ENCODE assay signal across 13 cellular contexts in the genomic region with DNA sequence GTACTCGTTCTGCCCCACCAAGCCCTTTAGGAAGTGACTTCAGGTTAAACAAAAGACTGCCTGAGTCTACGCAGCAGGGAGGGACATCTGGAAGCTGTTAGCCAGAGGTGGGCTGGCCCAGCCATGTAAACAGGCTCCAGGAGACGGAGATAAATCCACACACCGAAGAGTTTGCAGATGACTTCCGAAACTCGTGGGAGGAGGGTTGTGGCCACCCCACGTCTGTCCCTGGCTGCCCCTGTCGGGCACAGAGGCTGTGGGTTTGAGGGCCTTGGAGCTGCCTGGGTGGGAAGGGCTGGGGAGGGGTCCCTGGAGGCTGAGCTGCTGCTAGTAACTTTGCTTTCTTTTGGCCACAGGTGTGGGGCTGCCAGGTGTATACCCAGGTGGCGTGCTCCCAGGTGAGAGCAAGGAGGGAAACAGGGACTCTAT. TPM values are rescaled to one million over a fixed set of nuclear protein-coding genes. Genes with fewer than 3 reads are reported as not detected.
A peak's percentile ranks its signal among the peaks of the same experiment; 100 is the strongest.
DNase-seq lines count a peak whose midpoint lies in the region; ATAC-seq and TF ChIP-seq lines count a peak whose summit lies in the region.
"Had no signal": no experiment of that assay in that cellular context is flagged by ENCODE, and none has a peak within 500 bp of the region (broad histone marks: within the 10 kb centered on the region; RNA-seq: fewer than 3 reads in every experiment).

No MANE protein-coding gene starts in this region.

- H3K36me3 ChIP-seq in PC-3 (ENCODE audit: low read depth, low read length) (no peaks in the 10 kb centered on the region), stomach (peaks cover 5 to 98% (median 53%) of the 10 kb centered on the region in 4 donors), brain microvascular endothelial cell (replicated peaks) (no peaks in the 10 kb centered on the region)

- H3K4me1 ChIP-seq in PC-3 (ENCODE audit: insufficient read depth, low read length) (no peaks in the 10 kb centered on the region), stomach (peaks cover 13 to 50% (median 31%) of the 10 kb centered on the region in 4 donors)

- H3K27me3 ChIP-seq in PC-3 (ENCODE audit: low read length) (no peaks in the 10 kb centered on the region), stomach (no peaks in the 10 kb centered on the region), brain microvascular endothelial cell (replicated peaks) (no peaks in the 10 kb centered on the region)

- no peaks in the 10 kb centered on the region for H4K20me1 ChIP-seq in PC-3 (ENCODE audit: low read length)

- intact Hi-C loops in PC-3 (cut with micrococcal nuclease) (no loop called here), stomach (cut with DNase I; ENCODE audit: low total_unique reads) (loop anchor here (10.0 kb wide), 1 partner anchor 361 kb away; no protein-coding TSS in a partner anchor)

- peaks cover 7% of the 10 kb centered on the region for H3K27me3 Mint-ChIP-seq in glutamatergic neuron (ENCODE audit: unreplicated experiment)
- H3K27me3 Mint-ChIP-seq: activated naive CD8-positive, alpha-beta T cell had no signal

- H3F3A ChIP-seq in PC-3 (ENCODE audit: low read length, unreplicated experiment) = no peaks in the 10 kb centered on the region

- CTCF ChIA-PET in PC-3 (lab: Charles Lee) = no interaction called here

- no peaks in the 10 kb centered on the region for H3K79me2 ChIP-seq in PC-3 (ENCODE audit: low read length)

- peak overlapping the region; percentile 22; the same call in 1 of the 2 replicates for H2AFZ ChIP-seq in PC-3 (ENCODE audit: low read length)

- no peak for TF ChIP-seq POLR2A in stomach (IDR thresholded peaks at IDR 0.05)

- peak; percentile 21; the same call in 1 of the 2 replicates for ATAC-seq in PC-3
- no peak for ATAC-seq in GM21515 (IDR thresholded peaks at IDR 0.05; ENCODE audit: unreplicated experiment)
- ATAC-seq: K562 had no signal

- TF ChIP-seq CTCF in HFF-Myc (IDR thresholded peaks at IDR 0.05; ENCODE audit: low read depth, low read length, missing control alignments) (no peak), PC-3 (conservative IDR thresholded peaks at IDR 0.05; ENCODE audit: low read depth, low read length) (no peak), glutamatergic neuron (IDR thresholded peaks at IDR 0.05; ENCODE audit: partially characterized antibody, unreplicated experiment) (no peak), stomach (IDR thresholded peaks at IDR 0.05) (no peak), brain microvascular endothelial cell (IDR thresholded peaks at IDR 0.05; ENCODE audit: low read depth, low read length, missing control alignments) (no peak)

- no peaks in the 10 kb centered on the region for H3K9me3 Mint-ChIP-seq in glutamatergic neuron (ENCODE audit: unreplicated experiment)
- H3K9me3 Mint-ChIP-seq: activated B cell treated with CpG ODN at 0.5 μM for 24 hours had no signal

- no peak overlapping the region for H3K9ac ChIP-seq in PC-3 (ENCODE audit: low read length)

- POLR2A ChIA-PET in PC-3 (lab: Charles Lee; ENCODE audit: unreplicated experiment) = no interaction called here

- TF ChIP-seq EP300 in stomach (IDR thresholded peaks at IDR 0.05) = no peak

- peak overlapping the region; percentile 52 for H3K27ac Mint-ChIP-seq in glutamatergic neuron (ENCODE audit: unreplicated experiment)
- H3K27ac Mint-ChIP-seq: activated B cell treated with CpG ODN at 0.5 μM for 24 hours; activated naive CD8-positive, alpha-beta T cell had no signal

- peak overlapping the region; percentile 9; the same call in 1 of the 2 replicates for H3K4me3 ChIP-seq in HFF-Myc (replicated peaks; ENCODE audit: low read depth, low read length)
- H3K4me3 ChIP-seq in PC-3 (ENCODE audit: low read length) = no peak overlapping the region
- peak overlapping the region in 1 of 4 donors; percentile 7 for H3K4me3 ChIP-seq in stomach
- H3K4me3 ChIP-seq in brain microvascular endothelial cell (ENCODE audit: low read depth, low read length) = no peak overlapping the region
- H3K4me3 ChIP-seq: K562 had no signal

- WGBS in stomach, 5 donors = 21 to 52% (median 38%) methylated on average over 7 to 9 of the region's 9 CpGs

- H3K4me3 Mint-ChIP-seq in glutamatergic neuron (ENCODE audit: unreplicated experiment) = no peak overlapping the region
- H3K4me3 Mint-ChIP-seq: activated B cell treated with CpG ODN at 0.5 μM for 24 hours; activated naive CD8-positive, alpha-beta T cell had no signal

- DNase-seq in HFF-Myc (ENCODE audit: extremely low read depth, low read depth) (peak; percentile 76), PC-3 (no peak), glutamatergic neuron (no peak), stomach (no peak), RKO (ENCODE audit: low spot score) (no peak), EL (no peak), brain microvascular endothelial cell (no peak)
- DNase-seq: activated B cell treated with CpG ODN at 0.5 μM for 24 hours, GF-D8 had no signal

- no peak overlapping the region for H3K4me2 ChIP-seq in PC-3 (ENCODE audit: low read length)

- H3K36me3 Mint-ChIP-seq in glutamatergic neuron (ENCODE audit: unreplicated experiment) = no peaks in the 10 kb centered on the region
- H3K36me3 Mint-ChIP-seq: activated naive CD8-positive, alpha-beta T cell had no signal

- peaks cover 3% of the 10 kb centered on the region for H3K4me1 Mint-ChIP-seq in glutamatergic neuron (ENCODE audit: low read depth, unreplicated experiment)
- H3K4me1 Mint-ChIP-seq: activated B cell treated with CpG ODN at 0.5 μM for 24 hours had no signal

- no TSS peak for BruUV-seq in PC-3 (replicated peaks; lab: Mats Ljungman, UMichigan)

- in situ Hi-C loops in brain microvascular endothelial cell (cut with HindIII; ENCODE audit: low pct_ligation_motif_present, low sequenced_read_pairs) = no loop called here

- no peaks in the 10 kb centered on the region for H3K9me2 ChIP-seq in PC-3 (replicated peaks; ENCODE audit: low read length)

- H3K9me3 ChIP-seq in PC-3 (ENCODE audit: low read length) (no peaks in the 10 kb centered on the region), stomach (no peaks in the 10 kb centered on the region)

- H3K27ac ChIP-seq in PC-3 (ENCODE audit: low read length) = no peak overlapping the region
- H3K27ac ChIP-seq in stomach = peak overlapping the region in 4 of 5 donors; percentile 16 to 81 (median 60)
- no peak overlapping the region for H3K27ac ChIP-seq in brain microvascular endothelial cell
- H3K27ac ChIP-seq: epithelial cell of prostate had no signal

RNA-seq across cellular contexts. Expression of gene ELN, which starts 15.6 kb away (rescaled TPM):
- total RNA-seq in PC-3 (2014; rRNA removed) = 0.07 TPM in 1 of 2 replicates, not detected in the other
- 3.7 TPM for total RNA-seq in glutamatergic neuron (ENCODE audit: unreplicated experiment)
- total RNA-seq in stomach = 100 to 1,000 TPM in 3 of 5 donors, 10 to 100 TPM in 2; 30.3 to 274 (median 122) TPM
- polyA plus RNA-seq in stomach = 10 to 100 TPM; 19.4 to 57.6 (median 28.8) TPM
- total RNA-seq: activated B cell treated with CpG ODN at 0.5 μM for 24 hours had no signal
- polyA plus RNA-seq: K562 had no signal

RNA-seq across cellular contexts. Expression of gene LIMK1, which starts 40.1 kb away (rescaled TPM):
- total RNA-seq in PC-3 (2014; rRNA removed) = 40.3 and 54.3 TPM in 2 replicates
- 178 TPM for total RNA-seq in glutamatergic neuron (ENCODE audit: unreplicated experiment)
- total RNA-seq in stomach = 10 to 100 TPM in 3 of 5 donors, 1 to 10 TPM in 2; 2.9 to 21.0 (median 10.1) TPM
- 10 to 100 TPM in 1 of 3 donors, 1 to 10 TPM in 2; 6.0 to 26.6 (median 7.2) TPM for polyA plus RNA-seq in stomach

Comparison
In these comparisons a context has a peak if more than half of its experiments do, and no peak if none do; other contexts are left out.
1. H3K27ac ChIP-seq: peak in stomach (4 of 5); none in PC-3 (single experiment) and brain microvascular endothelial cell (single experiment).